8 cellular contexts compared by ENCODE assay signal in genomic region chr19:44024900-44025216, GRCh38. TPM values are rescaled to one million over a fixed set of nuclear protein-coding genes. Genes with fewer than 3 reads are reported as not detected.
DNase-seq lines count a peak whose midpoint lies in the region; ATAC-seq, FAIRE-seq and TF ChIP-seq lines count a peak whose summit lies in the region.

No MANE protein-coding gene starts in this region.

- DNase-seq in H54 (ENCODE audit: insufficient read length, low spot score): no peak
- DNase-seq in hepatocyte (ENCODE audit: low spot score): no peak
- DNase-seq in germinal center (ENCODE audit: low spot score): no peak
- DNase-seq in effector CD4-positive, alpha-beta T cell: no peak

- H2AFZ ChIP-seq in hepatocyte: peak overlapping the region; percentile 97

- peak; percentile 82 for FAIRE-seq in H54 (lab: Jason Lieb, UNC)

- H3K4me2 ChIP-seq in hepatocyte: peak overlapping the region; percentile 98

- 45% methylated on average over 4 of the region's 4 CpGs for WGBS in hepatocyte (ENCODE audit: low lambda C conversion rate, missing lambda C conversion rate)

- ATAC-seq in HG03521 (IDR thresholded peaks at IDR 0.05; ENCODE audit: unreplicated experiment) (no peak), GM19455 (IDR thresholded peaks at IDR 0.05; ENCODE audit: unreplicated experiment) (no peak)

- H3K79me2 ChIP-seq in hepatocyte: peaks cover 10% of the 10 kb centered on the region

- no peaks in the 10 kb centered on the region for H3K9me2 ChIP-seq in hepatocyte (replicated peaks; ENCODE audit: insufficient read depth)

- no peaks in the 10 kb centered on the region for H3K27me3 ChIP-seq in hepatocyte

- no peak for TF ChIP-seq POLR2A in H54 (IDR thresholded peaks at IDR 0.05; ENCODE audit: low read depth, low read length)

- H3K9me3 ChIP-seq in hepatocyte (ENCODE audit: low read depth): peaks cover 2% of the 10 kb centered on the region

- H3K27ac ChIP-seq in hepatocyte: peak overlapping the region; percentile 66
- peak overlapping the region in 12 of 21 experiments; percentile 23 to 89 (median 70) for H3K27ac ChIP-seq in skin epidermis

- H3K36me3 ChIP-seq in hepatocyte (replicated peaks; ENCODE audit: insufficient read depth, low read depth): no peaks in the 10 kb centered on the region

- TF ChIP-seq CTCF in WI38 (IDR thresholded peaks at IDR 0.05; ENCODE audit: low read depth, low read length) (no peak), hepatocyte (IDR thresholded peaks at IDR 0.05; ENCODE audit: poor library complexity) (no peak)

- peaks cover 7% of the 10 kb centered on the region for H3K4me1 ChIP-seq in hepatocyte (ENCODE audit: insufficient read depth)

- H4K20me1 ChIP-seq in hepatocyte (ENCODE audit: insufficient read depth, poor library complexity, severe bottlenecking): no peaks in the 10 kb centered on the region

- H3K4me3 ChIP-seq in WI38 (ENCODE audit: low read depth, low read length): peak overlapping the region; percentile 97
- H3K4me3 ChIP-seq in hepatocyte: peak overlapping the region; percentile 25
- peak overlapping the region; percentile 53 to 84 (median 68) for H3K4me3 ChIP-seq in skin epidermis

RNA-seq across cellular contexts. Expression of gene ZNF222, which starts 0.3 kb away (rescaled TPM):
- total RNA-seq in hepatocyte: 5.3 and 6.3 TPM in 2 replicates
- polyA plus RNA-seq in hepatocyte: 1.6 and 1.8 TPM in 2 replicates

RNA-seq across cellular contexts. Expression of gene ZNF230, which starts 22.1 kb away (rescaled TPM):
- total RNA-seq in hepatocyte: 4.4 and 5.9 TPM in 2 replicates
- 3.7 and 4.3 TPM in 2 replicates for polyA plus RNA-seq in hepatocyte

RNA-seq across cellular contexts. Expression of gene ZNF223, which starts 27.0 kb away (rescaled TPM):
- 12.9 and 14.3 TPM in 2 replicates for total RNA-seq in hepatocyte
- polyA plus RNA-seq in hepatocyte: 3.6 and 5.8 TPM in 2 replicates

RNA-seq across cellular contexts. Expression of gene ZNF155, which starts 40.9 kb away (rescaled TPM):
- 5.6 and 7.2 TPM in 2 replicates for total RNA-seq in hepatocyte
- polyA plus RNA-seq in hepatocyte: 3.2 and 5.3 TPM in 2 replicates

RNA-seq across cellular contexts. Expression of gene ZNF284, which starts 47.1 kb away (rescaled TPM):
- total RNA-seq in hepatocyte: 2.6 and 2.9 TPM in 2 replicates
- 0.87 and 1.4 TPM in 2 replicates for polyA plus RNA-seq in hepatocyte

Comparison
In these comparisons a context has a peak if more than half of its experiments do, and no peak if none do; other contexts are left out.
1. H3K4me3 ChIP-seq: peak in every context shown above with its lines; median percentile 97 in WI38; 68 in skin epidermis; 25 in hepatocyte.